ENCODE assay signal across 1 cellular context in genomic region chr17:63519116-63519881, GRCh38.
TF ChIP-seq lines count a peak whose summit lies in the region.

No MANE protein-coding gene starts in this region.

TF ChIP-seq in H1, 55 proteins besides CTCF, POLR2A, EP300 and RAD21 (continued from another document):
- TF ChIP-seq CHD7 (IDR thresholded peaks at IDR 0.05; ENCODE audit: insufficient replicate concordance, low read length) (no peak), KDM4A (IDR thresholded peaks at IDR 0.05; ENCODE audit: low read depth, low read length, severe bottlenecking) (no peak), POLR2AphosphoS5 (IDR thresholded peaks at IDR 0.05; ENCODE audit: low read depth, low read length) (no peak), BCL11A (IDR thresholded peaks at IDR 0.05; ENCODE audit: low read depth in 2 of 2, low read length in 2 of 2) (no peak), SIX5 (IDR thresholded peaks at IDR 0.05; ENCODE audit: low read depth, low read length) (no peak), CREB1 (IDR thresholded peaks at IDR 0.05) (no peak), ASH2L (IDR thresholded peaks at IDR 0.05; ENCODE audit: low read length) (no peak), ATF2 (IDR thresholded peaks at IDR 0.05; ENCODE audit: low read length) (no peak), CEBPB (IDR thresholded peaks at IDR 0.05; ENCODE audit: low read depth, low read length) (no peak), JUND (IDR thresholded peaks at IDR 0.05; ENCODE audit: low read length) (no peak)
